In the genomic region with DNA sequence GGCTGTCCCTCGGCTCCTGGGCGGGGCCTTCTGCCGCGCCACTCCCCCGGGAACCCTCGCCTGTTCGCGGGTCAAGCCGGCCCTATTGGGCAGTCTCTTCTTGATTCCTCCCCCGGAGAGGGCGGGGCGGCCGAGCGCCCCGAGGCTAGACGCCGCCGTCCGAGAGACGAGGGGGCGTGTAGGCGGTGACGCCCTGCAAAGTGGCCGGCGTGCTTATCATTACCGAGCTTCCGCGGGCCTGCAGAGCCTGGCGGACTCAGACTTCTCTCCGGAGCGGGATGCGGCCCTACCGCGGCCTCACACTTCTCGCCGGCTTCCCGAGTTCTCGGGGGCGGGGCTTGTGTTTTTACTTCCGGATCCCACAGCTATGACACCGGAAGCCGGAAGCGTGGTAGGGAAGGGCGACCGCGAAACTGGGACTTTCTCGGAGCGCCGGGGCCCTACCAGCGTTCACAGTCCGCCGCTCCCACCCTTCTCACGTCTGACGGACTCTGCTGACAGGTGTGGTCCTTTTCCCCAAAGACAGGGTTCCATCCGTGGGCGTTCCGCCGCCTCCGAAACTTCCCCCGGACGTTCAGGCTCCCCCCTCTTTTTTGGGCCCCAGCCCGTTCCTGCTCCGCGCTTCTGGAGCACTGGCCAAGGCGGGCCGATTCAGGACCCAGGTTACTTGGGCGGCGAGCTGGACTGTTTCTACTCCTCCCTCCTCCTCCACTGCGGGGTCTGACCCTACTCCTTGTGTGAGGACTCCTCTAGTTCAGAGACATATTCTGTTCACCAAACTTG, we compare ENCODE assay signal across 8 cellular contexts. TPM values are rescaled to one million over a fixed set of nuclear protein-coding genes. Genes with fewer than 3 reads are reported as not detected.
DNase-seq lines count a peak whose midpoint lies in the region; ATAC-seq and TF ChIP-seq lines count a peak whose summit lies in the region.

A gene with protein sequence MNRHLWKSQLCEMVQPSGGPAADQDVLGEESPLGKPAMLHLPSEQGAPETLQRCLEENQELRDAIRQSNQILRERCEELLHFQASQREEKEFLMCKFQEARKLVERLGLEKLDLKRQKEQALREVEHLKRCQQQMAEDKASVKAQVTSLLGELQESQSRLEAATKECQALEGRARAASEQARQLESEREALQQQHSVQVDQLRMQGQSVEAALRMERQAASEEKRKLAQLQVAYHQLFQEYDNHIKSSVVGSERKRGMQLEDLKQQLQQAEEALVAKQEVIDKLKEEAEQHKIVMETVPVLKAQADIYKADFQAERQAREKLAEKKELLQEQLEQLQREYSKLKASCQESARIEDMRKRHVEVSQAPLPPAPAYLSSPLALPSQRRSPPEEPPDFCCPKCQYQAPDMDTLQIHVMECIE (plus strand): TSS at position 376 of the 783 bp plus-strand sequence. CDS start 4,383 bp downstream, outside the sequence.

- TF ChIP-seq POLR2A in lower leg skin (IDR thresholded peaks at IDR 0.05): no peak

- DNase-seq in NCI-H774 (lab: John Stamatoyannopoulos, UW) (peak; percentile 86), dermis microvascular lymphatic vessel endothelial cell (ENCODE audit: low read depth in 2 of 2) (peak; percentile 70 to 91), lower leg skin (ENCODE audit: low spot score in 2 of 2) (peak; percentile 85 to 97)
- peak; percentile 85 to 89 for DNase-seq in activated CD4-positive, alpha-beta T cell treated with anti-CD3 and anti-CD28 coated beads, Interleukin-2, amount 50 U/mL, for 48 hours
- peak; percentile 81 to 85 for DNase-seq in stimulated activated CD4-positive, alpha-beta T cell treated with anti-CD3 and anti-CD28 coated beads, Interleukin-4, amount 100 ng/mL, for 4 hours

- ATAC-seq in GM19397 (IDR thresholded peaks at IDR 0.05; ENCODE audit: unreplicated experiment) (peak; percentile 82), HG03565 (IDR thresholded peaks at IDR 0.05; ENCODE audit: unreplicated experiment) (peak; percentile 71)

- no peak for TF ChIP-seq CTCF in C4-2B (conservative IDR thresholded peaks at IDR 0.05)
- TF ChIP-seq CTCF in lower leg skin (IDR thresholded peaks at IDR 0.05): no peak

- H3K27ac ChIP-seq in C4-2B: peak within 1 kb of the TSS; percentile 79

- 0 to 54% methylated on average over 10 to 55 of the region's 69 CpGs for WGBS in lower leg skin, 2 donors

- H3K4me3 ChIP-seq in lower leg skin (ENCODE audit: low read depth, poor library complexity, severe bottlenecking): peak within 1 kb of the TSS; percentile 36

- intact Hi-C loops in lower leg skin (cut with DNase I; ENCODE audit: low total_unique reads): no loop called here

RNA-seq across cellular contexts. Expression of the gene that starts here (rescaled TPM):
- 12.1 and 12.8 TPM in 2 replicates for total RNA-seq in dermis microvascular lymphatic vessel endothelial cell
- total RNA-seq in lower leg skin: 10 to 100 TPM; 14.1 to 62.5 (median 22.1) TPM

Comparison
In these comparisons a context has a peak if more than half of its experiments do, and no peak if none do; other contexts are left out.
1. Peak in every context shown above with its lines: DNase-seq, ATAC-seq, H3K4me3 ChIP-seq and H3K27ac ChIP-seq.